ENCODE assay signal across 8 cellular contexts in genomic region chr6:123655520-123656306, GRCh38. TPM values are rescaled to one million over a fixed set of nuclear protein-coding genes. Genes with fewer than 3 reads are reported as not detected.
DNase-seq lines count a peak whose midpoint lies in the region; ATAC-seq and TF ChIP-seq lines count a peak whose summit lies in the region.

No MANE protein-coding gene starts in this region.

- peak overlapping the region in 3 of 5 experiments; percentile 21 to 61 (median 56) for H3K4me3 Mint-ChIP-seq in brain
- no peak overlapping the region for H3K4me3 Mint-ChIP-seq in stimulated activated memory B cell treated with anti-CD40 and anti-IgM and Interleukin-4, amounts not matched to agents 10 μg/mL and 1 μg/mL and 100 μg/mL, for 72 hours

- in situ Hi-C loops in GM13977 (cut with MboI; ENCODE audit: low pct_unique_long_range_greater_than_20kb, low sequenced_read_pairs, unreplicated experiment), result no loop called here

- peak overlapping the region in 1 of 5 experiments; percentile 45 for H3K27ac Mint-ChIP-seq in brain
- H3K27ac Mint-ChIP-seq in stimulated activated memory B cell treated with anti-CD40 and anti-IgM and Interleukin-4, amounts not matched to agents 10 μg/mL and 1 μg/mL and 100 μg/mL, for 72 hours, result no peak overlapping the region

- H3K9ac ChIP-seq in BLaER1, result no peak overlapping the region

- no peaks in the 10 kb centered on the region for H3K4me1 Mint-ChIP-seq in brain
- H3K4me1 Mint-ChIP-seq in stimulated activated memory B cell treated with anti-CD40 and anti-IgM and Interleukin-4, amounts not matched to agents 10 μg/mL and 1 μg/mL and 100 μg/mL, for 72 hours, result no peaks in the 10 kb centered on the region

- DNase-seq in epidermal melanocyte (ENCODE audit: insufficient read length, low spot score) (no peak), GM13977 (ENCODE audit: low spot score) (no peak), HPDE6-E6E7 (ENCODE audit: extremely low spot score) (no peak)

- no peak overlapping the region for H3K4me3 ChIP-seq in BLaER1

- no peaks in the 10 kb centered on the region for H3K4me1 ChIP-seq in BLaER1

- no peaks in the 10 kb centered on the region for H3K36me3 Mint-ChIP-seq in brain
- H3K36me3 Mint-ChIP-seq in stimulated activated memory B cell treated with anti-CD40 and anti-IgM and Interleukin-4, amounts not matched to agents 10 μg/mL and 1 μg/mL and 100 μg/mL, for 72 hours, result no peaks in the 10 kb centered on the region

- no peaks in the 10 kb centered on the region for H3K36me3 ChIP-seq in BLaER1

- peak overlapping the region; percentile 25 for H3K4me2 ChIP-seq in BLaER1

- H3K27ac ChIP-seq in BLaER1, result no peak overlapping the region

- peak; percentile 65 for ATAC-seq in GM19438 (IDR thresholded peaks at IDR 0.05; ENCODE audit: low read depth, unreplicated experiment)
- ATAC-seq in HG03457 (IDR thresholded peaks at IDR 0.05; ENCODE audit: unreplicated experiment), result peak; percentile 90
- ATAC-seq in stimulated activated memory B cell treated with anti-CD40 and anti-IgM and Interleukin-4, amounts not matched to agents 10 μg/mL and 1 μg/mL and 100 μg/mL, for 72 hours, result no peak

- no peaks in the 10 kb centered on the region for H3K9me3 ChIP-seq in BLaER1

- H3K9me3 Mint-ChIP-seq in brain, result peaks cover 0 to 3% (median 0%) of the 10 kb centered on the region in 5 experiments
- H3K9me3 Mint-ChIP-seq in stimulated activated memory B cell treated with anti-CD40 and anti-IgM and Interleukin-4, amounts not matched to agents 10 μg/mL and 1 μg/mL and 100 μg/mL, for 72 hours, result no peaks in the 10 kb centered on the region

- H3K27me3 Mint-ChIP-seq in brain, result no peaks in the 10 kb centered on the region
- no peaks in the 10 kb centered on the region for H3K27me3 Mint-ChIP-seq in stimulated activated memory B cell treated with anti-CD40 and anti-IgM and Interleukin-4, amounts not matched to agents 10 μg/mL and 1 μg/mL and 100 μg/mL, for 72 hours

- H4K20me1 ChIP-seq in BLaER1, result no peaks in the 10 kb centered on the region

- no peaks in the 10 kb centered on the region for H3K27me3 ChIP-seq in BLaER1

- no peak for TF ChIP-seq CTCF in brain (conservative IDR thresholded peaks at IDR 0.05)
- TF ChIP-seq CTCF in GM13977 (IDR thresholded peaks at IDR 0.05; ENCODE audit: extremely low read depth, insufficient read depth, missing control alignments), result no peak

RNA-seq across cellular contexts. Expression of gene TRDN, which starts 19.0 kb away (rescaled TPM):
- polyA plus RNA-seq in brain (ENCODE audit: insufficient read depth, low read depth, low replicate concordance), result not detected
